9 cellular contexts compared by ENCODE assay signal in genomic region chr13:22030321-22030720, GRCh38.
"Had no signal": no experiment of that assay in that cellular context is flagged by ENCODE, and none has a peak within 500 bp of the region (broad histone marks: within the 10 kb centered on the region; RNA-seq: fewer than 3 reads in every experiment).

No MANE protein-coding gene starts in this region.

- H3K36me3 ChIP-seq: HAP-1 had no signal

- H3K4me3 ChIP-seq: GM23248, HAP-1, K562 had no signal

- H3K27ac ChIP-seq: GM23248, HL-60 had no signal

- H3K4me3 Mint-ChIP-seq: HFFc6 had no signal

- DNase-seq: GM23248, GOT3, H7, HFFc6 had no signal

- H3K9me3 ChIP-seq: HAP-1 had no signal

- H3K27ac Mint-ChIP-seq: HFFc6 had no signal

- H3K4me1 ChIP-seq: HAP-1 had no signal

- ATAC-seq: HCT116, HepG2, K562 had no signal
